Comparison of ENCODE assay signal across 32 cellular contexts in genomic region chr2:161745866-161746614, GRCh38.
A peak's percentile ranks its signal among the peaks of the same experiment; 100 is the strongest.
DNase-seq lines count a peak whose midpoint lies in the region; ATAC-seq lines count a peak whose summit lies in the region.
"Had no signal": no experiment of that assay in that cellular context is flagged by ENCODE, and none has a peak within 500 bp of the region (broad histone marks: within the 10 kb centered on the region; RNA-seq: fewer than 3 reads in every experiment).

No MANE protein-coding gene starts in this region.

- no peaks in the 10 kb centered on the region for H3K36me3 ChIP-seq in CD8-positive, alpha-beta memory T cell (ENCODE audit: insufficient read depth, low read length)
- H3K36me3 ChIP-seq in CD4-positive, alpha-beta memory T cell (ENCODE audit: insufficient read depth, low read length): no peaks in the 10 kb centered on the region
- H3K36me3 ChIP-seq: BE2C, brain microvascular endothelial cell, pancreas had no signal

- no peak overlapping the region for H3K27ac ChIP-seq in CD8-positive, alpha-beta memory T cell (ENCODE audit: low read depth, low read length)
- H3K27ac ChIP-seq in CD4-positive, alpha-beta memory T cell (ENCODE audit: low read depth, low read length): no peak overlapping the region
- H3K27ac ChIP-seq: brain microvascular endothelial cell, pancreas had no signal

- H3K27me3 ChIP-seq in CD8-positive, alpha-beta memory T cell (ENCODE audit: insufficient read depth, low read length, poor library complexity, severe bottlenecking): no peaks in the 10 kb centered on the region
- H3K27me3 ChIP-seq in CD4-positive, alpha-beta memory T cell (ENCODE audit: insufficient read depth, low read length): no peaks in the 10 kb centered on the region
- H3K27me3 ChIP-seq: BE2C, brain microvascular endothelial cell, pancreas had no signal

- in situ Hi-C loops in G401 (cut with HindIII; ENCODE audit: low sequenced_read_pairs): no loop called here

- CTCF ChIA-PET in CD8-positive, alpha-beta memory T cell (lab: Charles Lee): no interaction called here
- CTCF ChIA-PET in CD4-positive, alpha-beta memory T cell (lab: Charles Lee; ENCODE audit: partially characterized antibody): no interaction called here
- CTCF ChIA-PET in activated CD4-positive, alpha-beta T cell treated with anti-CD3 and anti-CD28 coated beads for 36 hours (lab: Charles Lee): interaction anchor here (0.7 to 1.1 kb wide), 2 partner anchors 46 to 159 kb away, joined by 3 read pairs; no protein-coding TSS in a partner anchor

- no peak overlapping the region for H3K27ac Mint-ChIP-seq in activated T-helper 17 cell treated with anti-CD3 and anti-CD28 coated beads, Interleukin-2, amount 50 U/mL, for 72 hours
- peak overlapping the region in 1 of 8 donors; percentile 19 for H3K27ac Mint-ChIP-seq in CD8-positive, alpha-beta memory T cell
- H3K27ac Mint-ChIP-seq in CD4-positive, alpha-beta memory T cell: no peak overlapping the region
- no peak overlapping the region for H3K27ac Mint-ChIP-seq in activated CD4-positive, alpha-beta T cell treated with anti-CD3 and anti-CD28 coated beads for 36 hours
- H3K27ac Mint-ChIP-seq: activated T-helper 1 cell treated with anti-CD3 and anti-CD28 coated beads, Interleukin-12 subunit alpha, Interleukin-12 subunit beta, Interleukin-2, Interleukin-4 antibody, amounts not matched to agents 30 ng/mL and 10 ng/mL and 1 ng/mL, durations not matched to agents 14 hours and 24 hours and 36 hours; HFFc6; memory B cell; stimulated activated naive B cell treated with anti-CD40 and anti-IgM and Interleukin-4, amounts not matched to agents 10 μg/mL and 1 μg/mL and 100 μg/mL, for 72 hours; T-helper 1 cell treated with Interleukin-12 subunit alpha and Interleukin-12 subunit beta and Interleukin-4 antibody, amounts not matched to agents 30 μg/mL and 1 μg/mL, for 36 hours had no signal

- ATAC-seq in activated T-helper 17 cell treated with anti-CD3 and anti-CD28 coated beads, Interleukin-2, amount 50 U/mL, for 72 hours (replicated peaks): peak; percentile 48
- ATAC-seq in left colon: peak; percentile 42
- no peak for ATAC-seq in activated CD4-positive, alpha-beta T cell treated with anti-CD3 and anti-CD28 coated beads for 36 hours
- ATAC-seq: activated CD4-positive, CD25-positive, alpha-beta regulatory T cell treated with anti-CD3 and anti-CD28 coated beads, Interleukin-2, amount 50 U/mL, for 24 hours; K562; left cardiac atrium; pancreas; SK-N-SH treated with all-trans-retinoic acid at 6 μM for 48 hours; stimulated activated naive B cell treated with anti-CD40 and anti-IgM and Interleukin-4, amounts not matched to agents 10 μg/mL and 1 μg/mL and 100 μg/mL, for 72 hours had no signal

- intact Hi-C loops in left colon (cut with DNase I, micrococcal nuclease): no loop called here
- intact Hi-C loops in CD4-positive, alpha-beta memory T cell (cut with micrococcal nuclease): no loop called here
- intact Hi-C loops in activated CD4-positive, alpha-beta T cell treated with anti-CD3 and anti-CD28 coated beads for 36 hours (cut with DNase I, micrococcal nuclease): no loop called here

- DNase-seq in G401 (ENCODE audit: low spot score) (peak; percentile 3), NCI-H2029 treated with DMSO at 0.1 percent for 48 hours (lab: John Stamatoyannopoulos, UW) (peak; percentile 77), left colon (no peak), Ammon's horn (ENCODE audit: low spot score) (no peak)
- no peak for DNase-seq in CD8-positive, alpha-beta memory T cell
- no peak for DNase-seq in CD4-positive, alpha-beta memory T cell
- no peak for DNase-seq in activated CD4-positive, alpha-beta T cell treated with anti-CD3 and anti-CD28 coated beads for 36 hours
- DNase-seq: ACHN; activated CD4-positive, alpha-beta T cell treated with anti-CD3 and anti-CD28 coated beads, Interleukin-2, amount 50 U/mL, for 48 hours; activated CD8-positive, alpha-beta memory T cell treated with anti-CD3 and anti-CD28 coated beads, Interleukin-2, amount 50 U/mL, for 4 hours; activated naive CD4-positive, alpha-beta T cell treated with anti-CD3 and anti-CD28 coated beads, Interleukin-2, amount 50 U/mL, for 16 hours; BE2C; brain microvascular endothelial cell; DMS79 treated with DMSO at 0.1 percent for 48 hours; GOT3; HFFc6; left cardiac atrium; NCI-H1092; NCI-H187; NCI-H446 treated with DMSO at 0.1 percent for 48 hours; retina; stimulated activated naive B cell treated with anti-CD40 and anti-IgM and Interleukin-4, amounts not matched to agents 10 μg/mL and 1 μg/mL and 100 μg/mL, for 72 hours; trophoblast cell had no signal

- H3K4me1 ChIP-seq in CD8-positive, alpha-beta memory T cell (ENCODE audit: insufficient read depth, low read length): no peaks in the 10 kb centered on the region
- no peaks in the 10 kb centered on the region for H3K4me1 ChIP-seq in CD4-positive, alpha-beta memory T cell (ENCODE audit: insufficient read depth, low read length)
- H3K4me1 ChIP-seq: BE2C, pancreas had no signal

- H3K27me3 Mint-ChIP-seq in activated T-helper 17 cell treated with anti-CD3 and anti-CD28 coated beads, Interleukin-2, amount 50 U/mL, for 72 hours: no peaks in the 10 kb centered on the region
- H3K27me3 Mint-ChIP-seq in CD8-positive, alpha-beta memory T cell: peaks cover 0 to 5% of the 10 kb centered on the region in 2 donors
- peaks cover 0 to 1% of the 10 kb centered on the region in 2 donors for H3K27me3 Mint-ChIP-seq in CD4-positive, alpha-beta memory T cell
- no peaks in the 10 kb centered on the region for H3K27me3 Mint-ChIP-seq in activated CD4-positive, alpha-beta T cell treated with anti-CD3 and anti-CD28 coated beads for 36 hours
- H3K27me3 Mint-ChIP-seq: memory B cell; stimulated activated naive B cell treated with anti-CD40 and anti-IgM and Interleukin-4, amounts not matched to agents 10 μg/mL and 1 μg/mL and 100 μg/mL, for 72 hours had no signal

- no peaks in the 10 kb centered on the region for H3K4me1 Mint-ChIP-seq in activated T-helper 17 cell treated with anti-CD3 and anti-CD28 coated beads, Interleukin-2, amount 50 U/mL, for 72 hours
- no peaks in the 10 kb centered on the region for H3K4me1 Mint-ChIP-seq in CD8-positive, alpha-beta memory T cell
- H3K4me1 Mint-ChIP-seq in CD4-positive, alpha-beta memory T cell: no peaks in the 10 kb centered on the region
- no peaks in the 10 kb centered on the region for H3K4me1 Mint-ChIP-seq in activated CD4-positive, alpha-beta T cell treated with anti-CD3 and anti-CD28 coated beads for 36 hours
- H3K4me1 Mint-ChIP-seq: memory B cell; neural crest cell; stimulated activated naive B cell treated with anti-CD40 and anti-IgM and Interleukin-4, amounts not matched to agents 10 μg/mL and 1 μg/mL and 100 μg/mL, for 72 hours had no signal

- POLR2A ChIA-PET in CD8-positive, alpha-beta memory T cell (lab: Charles Lee): no interaction called here
- POLR2A ChIA-PET in CD4-positive, alpha-beta memory T cell (lab: Charles Lee; ENCODE audit: partially characterized antibody): no interaction called here
- POLR2A ChIA-PET in activated CD4-positive, alpha-beta T cell treated with anti-CD3 and anti-CD28 coated beads for 36 hours (lab: Charles Lee): interaction anchor here (0.6 kb wide), 1 partner anchor 722 kb away, joined by 3 read pairs; no protein-coding TSS in a partner anchor

- no peaks in the 10 kb centered on the region for H3K9me3 ChIP-seq in CD8-positive, alpha-beta memory T cell (ENCODE audit: low read length)
- no peaks in the 10 kb centered on the region for H3K9me3 ChIP-seq in CD4-positive, alpha-beta memory T cell (ENCODE audit: control insufficient read depth in 1 of 2, low read length in 2 of 2)
- H3K9me3 ChIP-seq: BE2C, pancreas had no signal

- no peaks in the 10 kb centered on the region for H3K9me3 Mint-ChIP-seq in activated T-helper 17 cell treated with anti-CD3 and anti-CD28 coated beads, Interleukin-2, amount 50 U/mL, for 72 hours
- H3K9me3 Mint-ChIP-seq in CD8-positive, alpha-beta memory T cell: peaks cover 0 to 6% (median 3%) of the 10 kb centered on the region in 5 donors
- peaks cover 0 to 11% (median 2%) of the 10 kb centered on the region in 8 donors for H3K9me3 Mint-ChIP-seq in CD4-positive, alpha-beta memory T cell
- H3K9me3 Mint-ChIP-seq in activated CD4-positive, alpha-beta T cell treated with anti-CD3 and anti-CD28 coated beads for 36 hours (ENCODE audit: low read depth): no peaks in the 10 kb centered on the region
- H3K9me3 Mint-ChIP-seq: activated T-helper 1 cell treated with anti-CD3 and anti-CD28 coated beads, Interleukin-12 subunit alpha, Interleukin-12 subunit beta, Interleukin-2, Interleukin-4 antibody, amounts not matched to agents 30 ng/mL and 10 ng/mL and 1 ng/mL, durations not matched to agents 14 hours and 24 hours and 36 hours had no signal

- H3K4me3 ChIP-seq in CD8-positive, alpha-beta memory T cell (ENCODE audit: low read length): no peak overlapping the region
- H3K4me3 ChIP-seq in CD4-positive, alpha-beta memory T cell (ENCODE audit: low read length in 2 of 2): no peak overlapping the region
- H3K4me3 ChIP-seq: K562, pancreas had no signal

- no peak overlapping the region for H3K4me3 Mint-ChIP-seq in activated T-helper 17 cell treated with anti-CD3 and anti-CD28 coated beads, Interleukin-2, amount 50 U/mL, for 72 hours
- no peak overlapping the region for H3K4me3 Mint-ChIP-seq in CD8-positive, alpha-beta memory T cell
- no peak overlapping the region for H3K4me3 Mint-ChIP-seq in CD4-positive, alpha-beta memory T cell
- H3K4me3 Mint-ChIP-seq in activated CD4-positive, alpha-beta T cell treated with anti-CD3 and anti-CD28 coated beads for 36 hours: no peak overlapping the region
- H3K4me3 Mint-ChIP-seq: activated T-helper 1 cell treated with anti-CD3 and anti-CD28 coated beads, Interleukin-12 subunit alpha, Interleukin-12 subunit beta, Interleukin-2, Interleukin-4 antibody, amounts not matched to agents 30 ng/mL and 10 ng/mL and 1 ng/mL, durations not matched to agents 14 hours and 24 hours and 36 hours; HFFc6; memory B cell; neural crest cell; stimulated activated naive B cell treated with anti-CD40 and anti-IgM and Interleukin-4, amounts not matched to agents 10 μg/mL and 1 μg/mL and 100 μg/mL, for 72 hours; T-helper 1 cell treated with Interleukin-12 subunit alpha and Interleukin-12 subunit beta and Interleukin-4 antibody, amounts not matched to agents 30 μg/mL and 1 μg/mL, for 36 hours had no signal

- no peaks in the 10 kb centered on the region for H3K36me3 Mint-ChIP-seq in activated T-helper 17 cell treated with anti-CD3 and anti-CD28 coated beads, Interleukin-2, amount 50 U/mL, for 72 hours (ENCODE audit: low read depth)
- peaks cover 0 to 11% (median 2%) of the 10 kb centered on the region in 3 donors for H3K36me3 Mint-ChIP-seq in CD8-positive, alpha-beta memory T cell
- no peaks in the 10 kb centered on the region for H3K36me3 Mint-ChIP-seq in CD4-positive, alpha-beta memory T cell
- H3K36me3 Mint-ChIP-seq in activated CD4-positive, alpha-beta T cell treated with anti-CD3 and anti-CD28 coated beads for 36 hours (ENCODE audit: low read depth): no peaks in the 10 kb centered on the region
- H3K36me3 Mint-ChIP-seq: memory B cell; stimulated activated naive B cell treated with anti-CD40 and anti-IgM and Interleukin-4, amounts not matched to agents 10 μg/mL and 1 μg/mL and 100 μg/mL, for 72 hours had no signal

Comparison
In these comparisons a context has a peak if more than half of its experiments do, and no peak if none do; other contexts are left out.
1. DNase-seq: peak in G401 (single experiment) and NCI-H2029 treated with DMSO at 0.1 percent for 48 hours (single experiment); none in left colon (0 of 2), CD8-positive, alpha-beta memory T cell (0 of 5), CD4-positive, alpha-beta memory T cell (0 of 5), Ammon's horn (single experiment) and activated CD4-positive, alpha-beta T cell treated with anti-CD3 and anti-CD28 coated beads for 36 hours (single experiment).